In genomic region chr2:44283116-44283666, GRCh38 we compare ENCODE assay signal across 29 cellular contexts. TPM values are rescaled to one million over a fixed set of nuclear protein-coding genes. Genes with fewer than 3 reads are reported as not detected.
"Had no signal": no experiment of that assay in that cellular context is flagged by ENCODE, and none has a peak within 500 bp of the region (broad histone marks: within the 10 kb centered on the region; RNA-seq: fewer than 3 reads in every experiment).

No MANE protein-coding gene starts in this region.

- H3K4me1 ChIP-seq: left lung, neural progenitor cell, prostate gland, right atrium auricular region, tibial nerve, uterus had no signal

- H3K9me3 ChIP-seq: left lung, neutrophil, prostate gland, right atrium auricular region, right lobe of liver, tibial nerve, uterus had no signal

- H2AFZ ChIP-seq: neural progenitor cell had no signal

- H3K27ac ChIP-seq: left lung, neural progenitor cell, neutrophil, prostate gland, right atrium auricular region, right lobe of liver, tibial nerve, uterus had no signal

- FAIRE-seq: islet of Langerhans had no signal

- H3K27me3 ChIP-seq: left lung, neural progenitor cell, neutrophil, right atrium auricular region, right lobe of liver, tibial nerve, uterus had no signal

- DNase-seq: hypothalamus; immature natural killer cell; left cardiac atrium; left lung; mesendoderm; naive B cell; natural killer cell; nephron progenitor cell; occipital lobe; right lobe of liver; stimulated activated CD4-positive, alpha-beta T cell treated with anti-CD3 and anti-CD28 coated beads, Interleukin-1b, Interleukin-23, amount 100 ng/mL, for 48 hours; stimulated activated CD4-positive, alpha-beta T cell treated with anti-CD3 and anti-CD28 coated beads, Interleukin-2, amount 100 ng/mL, for 48 hours; stimulated activated CD4-positive, alpha-beta T cell treated with anti-CD3 and anti-CD28 coated beads, Interleukin-4, amount 100 ng/mL, for 4 hours; stimulated activated CD8-positive, alpha-beta memory T cell treated with anti-CD3 and anti-CD28 coated beads, Interleukin-4, amount 100 ng/mL, for 48 hours; stimulated activated naive CD4-positive, alpha-beta T cell treated with Interleukin-2 at 50 U/mL for 16 hours; stimulated activated naive CD8-positive, alpha-beta T cell treated with anti-CD3 and anti-CD28 coated beads, Interleukin-15, amount 100 ng/mL, for 72 hours; substantia nigra; uterus had no signal

- H3K36me3 ChIP-seq: left lung, neural progenitor cell, neutrophil, prostate gland, right atrium auricular region, right lobe of liver, tibial nerve, uterus had no signal

- H3K4me3 ChIP-seq: left lung, lung, neural progenitor cell, prostate gland, right atrium auricular region, right lobe of liver, smooth muscle cell, tibial nerve, uterus had no signal

- H3K9ac ChIP-seq: neural progenitor cell had no signal

- ATAC-seq: left lung; natural killer cell; stimulated activated memory B cell treated with anti-CD40 and anti-IgM and Interleukin-4, amounts not matched to agents 10 μg/mL and 1 μg/mL and 100 μg/mL, for 72 hours; stimulated activated naive CD8-positive, alpha-beta T cell treated with anti-CD3 and anti-CD28 coated beads, Interleukin-15, amount 100 ng/mL, for 72 hours had no signal

- H3K4me2 ChIP-seq: neural progenitor cell, smooth muscle cell had no signal

RNA-seq across cellular contexts. Expression of gene SLC3A1, which starts 7.9 kb away (rescaled TPM):
- total RNA-seq: left lung, osteocyte, right atrium auricular region, skeletal muscle tissue, smooth muscle cell had no signal
